In genomic region chr1:46166521-46167462, GRCh38 we compare ENCODE assay signal across 8 cellular contexts. TPM values are rescaled to one million over a fixed set of nuclear protein-coding genes. Genes with fewer than 3 reads are reported as not detected.
DNase-seq lines count a peak whose midpoint lies in the region; ATAC-seq and TF ChIP-seq lines count a peak whose summit lies in the region.

No MANE protein-coding gene starts in this region.

- ATAC-seq in HG03196 (IDR thresholded peaks at IDR 0.05; ENCODE audit: unreplicated experiment), result no peak
- ATAC-seq in GM19463 (IDR thresholded peaks at IDR 0.05; ENCODE audit: unreplicated experiment), result no peak

- no peak overlapping the region for H2AFZ ChIP-seq in PC-9

- POLR2A ChIA-PET in PC-9 (lab: Charles Lee; ENCODE audit: unreplicated experiment), result interaction anchor here (0.7 kb wide), 2 partner anchors 447 to 610 kb away, joined by 3 to 8 read pairs; no protein-coding TSS in a partner anchor

- H3K36me3 ChIP-seq in left ventricle myocardium inferior, result no peaks in the 10 kb centered on the region
- no peaks in the 10 kb centered on the region for H3K36me3 ChIP-seq in PC-9 (ENCODE audit: low read depth)

- H3K9me3 ChIP-seq in left ventricle myocardium inferior (replicated peaks), result no peaks in the 10 kb centered on the region
- H3K9me3 ChIP-seq in PC-9 (ENCODE audit: insufficient read depth, low read depth), result no peaks in the 10 kb centered on the region

- no peak for DNase-seq in CD14-positive monocyte (ENCODE audit: low spot score)
- DNase-seq in Kasumi-1 (lab: John Stamatoyannopoulos, UW), result peak; percentile 17 to 35
- DNase-seq in activated naive CD4-positive, alpha-beta T cell treated with anti-CD3 and anti-CD28 coated beads, Interleukin-2, amount 50 U/mL, for 16 hours, result peak; percentile 51
- DNase-seq in left ventricle myocardium inferior, result peak; percentile 68
- no peak for DNase-seq in PC-9

- no peak overlapping the region for H3K4me2 ChIP-seq in PC-9

- H3K9me2 ChIP-seq in PC-9 (ENCODE audit: insufficient read depth), result no peaks in the 10 kb centered on the region

- CTCF ChIA-PET in PC-9 (lab: Charles Lee), result interaction anchor here (0.6 kb wide), 1 partner anchor 10 kb away, joined by 3 read pairs; no protein-coding TSS in a partner anchor

- H4K20me1 ChIP-seq in PC-9 (ENCODE audit: insufficient read depth), result no peaks in the 10 kb centered on the region

- H3K4me1 Mint-ChIP-seq in CD14-positive monocyte, result peaks cover 18% of the 10 kb centered on the region

- peaks cover 0 to 5% (median 1%) of the 10 kb centered on the region in 7 donors for H3K9me3 Mint-ChIP-seq in CD14-positive monocyte

- H3K79me2 ChIP-seq in PC-9 (ENCODE audit: low read depth), result 0 out of 2 replicates have a peak, but pooled peaks cover 5% of the 10 kb centered on the region

- H3K4me3 ChIP-seq in left ventricle myocardium inferior (peak overlapping the region; percentile 66), skin epidermis (peak overlapping the region; percentile 27 to 45 (median 37)), PC-9 (no peak overlapping the region)

- H3F3A ChIP-seq in PC-9 (ENCODE audit: insufficient read depth, low read depth), result peaks cover 22% of the 10 kb centered on the region

- peak overlapping the region in 3 of 7 donors; percentile 32 to 69 (median 64) for H3K27ac Mint-ChIP-seq in CD14-positive monocyte

- H3K4me1 ChIP-seq in left ventricle myocardium inferior, result peaks cover 55% of the 10 kb centered on the region
- peaks cover 35% of the 10 kb centered on the region for H3K4me1 ChIP-seq in PC-9 (replicated peaks; ENCODE audit: insufficient read depth)

- H3K27me3 ChIP-seq in left ventricle myocardium inferior (ENCODE audit: low read depth), result peaks cover 10% of the 10 kb centered on the region
- no peaks in the 10 kb centered on the region for H3K27me3 ChIP-seq in PC-9 (ENCODE audit: insufficient read depth, low read depth)

- H3K4me3 Mint-ChIP-seq in CD14-positive monocyte, result peak overlapping the region; percentile 87 to 97

- peaks cover 42 to 52% (median 42%) of the 10 kb centered on the region in 3 donors for H3K27me3 Mint-ChIP-seq in CD14-positive monocyte (ENCODE audit: low read depth in 3 of 3)

- intact Hi-C loops in CD14-positive monocyte (cut with micrococcal nuclease), result no loop called here
- intact Hi-C loops in left ventricle myocardium inferior (cut with micrococcal nuclease), result no loop called here
- intact Hi-C loops in PC-9 (cut with micrococcal nuclease; ENCODE audit: unreplicated experiment), result no loop called here

- H3K27ac ChIP-seq in left ventricle myocardium inferior (replicated peaks) (peak overlapping the region; percentile 93), skin epidermis (peak overlapping the region in 20 of 21 experiments; percentile 35 to 87 (median 70)), PC-9 (no peak overlapping the region)

- no peak for TF ChIP-seq CTCF in CD14-positive monocyte (IDR thresholded peaks at IDR 0.05)
- no peak for TF ChIP-seq CTCF in left ventricle myocardium inferior (IDR thresholded peaks at IDR 0.05; ENCODE audit: borderline replicate concordance)
- TF ChIP-seq CTCF in PC-9 (conservative IDR thresholded peaks at IDR 0.05), result no peak

- no TSS peak for BruUV-seq in PC-9 (replicated peaks; lab: Mats Ljungman, UMichigan)

- peaks cover 0 to 3% of the 10 kb centered on the region in 2 donors for H3K36me3 Mint-ChIP-seq in CD14-positive monocyte

RNA-seq across cellular contexts. Expression of gene TSPAN1, which starts 8.1 kb away (rescaled TPM):
- not detected for polyA plus RNA-seq in CD14-positive monocyte
- total RNA-seq in left ventricle myocardium inferior (1.4 TPM), PC-9 (2021) (134 and 139 TPM in 2 replicates)

RNA-seq across cellular contexts. Expression of gene P3R3URF, which starts 9.5 kb away (rescaled TPM):
- polyA plus RNA-seq in CD14-positive monocyte, result not detected
- total RNA-seq in left ventricle myocardium inferior (not detected), PC-9 (2021) (not detected in 2 replicates)

RNA-seq across cellular contexts. Expression of gene POMGNT1, which starts 31.4 kb away (rescaled TPM):
- 10 to 100 TPM; 10.3 to 12.2 TPM for polyA plus RNA-seq in CD14-positive monocyte
- total RNA-seq in left ventricle myocardium inferior (142 TPM), PC-9 (2021) (82.6 and 97.4 TPM in 2 replicates)

RNA-seq across cellular contexts. Expression of gene PIK3R3, which starts 34.4 kb away (rescaled TPM):
- polyA plus RNA-seq in CD14-positive monocyte, result under 1 TPM; 0.17 to 0.28 TPM
- 32.7 TPM for total RNA-seq in left ventricle myocardium inferior
- 19.6 and 44.2 TPM in 2 replicates for total RNA-seq in PC-9 (2021)

RNA-seq across cellular contexts. Expression of gene LURAP1, which starts 36.3 kb away (rescaled TPM):
- not detected for polyA plus RNA-seq in CD14-positive monocyte
- 11.6 TPM for total RNA-seq in left ventricle myocardium inferior
- 0.57 TPM in 1 of 2 replicates, not detected in the other for total RNA-seq in PC-9 (2021)

Comparison
In these comparisons a context has a peak if more than half of its experiments do, and no peak if none do; other contexts are left out.
1. DNase-seq: peak in Kasumi-1 (2 of 2), activated naive CD4-positive, alpha-beta T cell treated with anti-CD3 and anti-CD28 coated beads, Interleukin-2, amount 50 U/mL, for 16 hours (single experiment) and left ventricle myocardium inferior (single experiment); none in CD14-positive monocyte (single experiment) and PC-9 (0 of 2).
2. RNA of gene TSPAN1, which starts 8.1 kb away (total RNA-seq): 134 to 139 TPM in PC-9; 1.4 TPM in left ventricle myocardium inferior (single experiment); every median in the first group is over 10 times any median in the second.